Comparison of ENCODE assay signal across 11 cellular contexts in the genomic region with DNA sequence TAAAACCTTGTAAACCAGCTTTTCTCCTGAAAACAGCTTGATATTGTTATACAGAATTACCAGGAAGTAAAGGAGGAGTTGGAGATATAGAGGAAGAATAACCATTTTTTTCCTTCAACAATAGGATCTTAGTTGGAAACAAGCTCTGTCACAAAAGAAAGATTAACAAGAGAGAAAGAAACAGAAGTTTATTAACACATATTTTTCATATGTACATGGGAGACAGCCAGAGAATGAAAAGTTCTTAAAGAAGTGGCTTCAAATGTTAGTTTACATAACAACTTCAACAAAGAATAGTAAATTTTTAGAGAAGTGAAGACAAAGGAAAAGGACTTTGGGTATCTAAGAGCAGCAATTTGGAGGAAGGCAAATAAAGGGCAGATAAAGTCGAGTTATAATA.
"Had no signal": no experiment of that assay in that cellular context is flagged by ENCODE, and none has a peak within 500 bp of the region (broad histone marks: within the 10 kb centered on the region; RNA-seq: fewer than 3 reads in every experiment).

No MANE protein-coding gene starts in this region.

- H3K27me3 Mint-ChIP-seq: IgD-negative memory B cell had no signal

- H3K9ac ChIP-seq: GM23248, KMS-11 had no signal

- FAIRE-seq: H1, H54, HTR-8/SVneo had no signal

- H3K27ac ChIP-seq: GM23248, KMS-11 had no signal

- H3K4me2 ChIP-seq: KMS-11 had no signal

- H3K27ac Mint-ChIP-seq: HFFc6, IgD-negative memory B cell had no signal

- DNase-seq: GM23248, H9, HCEC 1CT, HFFc6, Karpas-422, KBM-7 had no signal

- H3K4me3 Mint-ChIP-seq: H9, HFFc6, IgD-negative memory B cell had no signal

- H3K4me3 ChIP-seq: GM23248 had no signal

- H2AFZ ChIP-seq: GM23248 had no signal
